In genomic region chr12:55057466-55057865, GRCh38 we compare ENCODE assay signal across 20 cellular contexts. TPM values are rescaled to one million over a fixed set of nuclear protein-coding genes. Genes with fewer than 3 reads are reported as not detected.
A peak's percentile ranks its signal among the peaks of the same experiment; 100 is the strongest.
DNase-seq lines count a peak whose midpoint lies in the region; FAIRE-seq and TF ChIP-seq lines count a peak whose summit lies in the region.
"Had no signal": no experiment of that assay in that cellular context is flagged by ENCODE, and none has a peak within 500 bp of the region (broad histone marks: within the 10 kb centered on the region; RNA-seq: fewer than 3 reads in every experiment).

No MANE protein-coding gene starts in this region.

- H4K20me1 ChIP-seq in neural cell (ENCODE audit: insufficient read depth): no peaks in the 10 kb centered on the region

- H3K9ac ChIP-seq in neural cell (ENCODE audit: low read length) (no peak overlapping the region), neuronal stem cell (ENCODE audit: low read depth, low read length, poor library complexity) (no peak overlapping the region)

- H3K9me2 ChIP-seq in neural cell (ENCODE audit: insufficient read depth, low read length): no peaks in the 10 kb centered on the region

- DNase-seq in DMS53 (lab: John Stamatoyannopoulos, UW) (peak; percentile 66), DMS53 treated with DMSO at 0.1 percent for 48 hours (lab: John Stamatoyannopoulos, UW; ENCODE audit: unreplicated experiment) (no peak), NCI-H1092 treated with DMSO at 0.1 percent for 48 hours (lab: John Stamatoyannopoulos, UW) (peak; percentile 56), SHP77 (lab: John Stamatoyannopoulos, UW) (peak; percentile 44 to 56), neuronal stem cell (ENCODE audit: low spot score) (no peak), GM12891 (ENCODE audit: insufficient read length, low spot score) (no peak)
- DNase-seq in activated CD8-positive, alpha-beta memory T cell treated with anti-CD3 and anti-CD28 coated beads, Interleukin-2, amount 50 U/mL, for 48 hours: no peak
- DNase-seq: activated CD4-positive, alpha-beta T cell treated with anti-CD3 and anti-CD28 coated beads for 36 hours; activated gamma-delta T cell; DMS79 treated with DMSO at 0.1 percent for 48 hours; left ventricle myocardium superior; NCI-H187; stimulated activated CD4-positive, alpha-beta T cell treated with anti-CD3 and anti-CD28 coated beads, Interleukin-12 subunit alpha, Interleukin-12 subunit beta, amount 100 ng/mL, for 4 hours; stimulated activated naive B cell treated with anti-CD40 and anti-IgM and Interleukin-4, amounts not matched to agents 10 μg/mL and 1 μg/mL and 100 μg/mL, for 72 hours; tibial artery had no signal

- no peaks in the 10 kb centered on the region for H3K9me3 ChIP-seq in neural cell (ENCODE audit: low read length)
- no peaks in the 10 kb centered on the region for H3K9me3 ChIP-seq in neuronal stem cell (replicated peaks in 1 of 2; ENCODE audit: control insufficient read depth in 2 of 2, insufficient read depth in 1 of 2, low read depth in 1 of 2, low read length in 2 of 2)
- H3K9me3 ChIP-seq: tibial artery had no signal

- no peak overlapping the region for H3K18ac ChIP-seq in neuronal stem cell (ENCODE audit: low read length)

- no peak overlapping the region for H2BK5ac ChIP-seq in neuronal stem cell (ENCODE audit: low read length)

- no peak overlapping the region for H2AK5ac ChIP-seq in neuronal stem cell (ENCODE audit: low read depth, low read length)

- no peak for TF ChIP-seq RAD21 in neural cell (conservative IDR thresholded peaks at IDR 0.05)

- no peaks in the 10 kb centered on the region for H3K79me2 ChIP-seq in neural cell (replicated peaks; ENCODE audit: insufficient read depth, low read length)

- FAIRE-seq in GM12891 (lab: Jason Lieb, UNC): no peak
- FAIRE-seq: frontal cortex had no signal

- H3K23ac ChIP-seq in neuronal stem cell (ENCODE audit: low read depth, low read length, poor library complexity): no peak overlapping the region

- H2BK12ac ChIP-seq in neuronal stem cell (ENCODE audit: low read length): no peak overlapping the region

- H3K79me1 ChIP-seq in neuronal stem cell (ENCODE audit: low read depth, low read length): no peaks in the 10 kb centered on the region

- H3K36me3 ChIP-seq in neural cell (ENCODE audit: insufficient read depth, low read length) (no peaks in the 10 kb centered on the region), neuronal stem cell (replicated peaks in 1 of 2; ENCODE audit: control insufficient read depth in 2 of 2, insufficient read depth in 2 of 2, low read length in 2 of 2) (no peaks in the 10 kb centered on the region)
- H3K36me3 ChIP-seq: tibial artery had no signal

- no CpG with 5 or more reads among the region's 4 CpGs for WGBS in neuronal stem cell (ENCODE audit: extremely low coverage in 2 of 2, insufficient read length in 2 of 2, insufficient replicate concordance in 1 of 2), 2 donors

- H3F3A ChIP-seq in neural cell (ENCODE audit: insufficient read depth, low read length, poor library complexity, severe bottlenecking): no peaks in the 10 kb centered on the region

- H2BK15ac ChIP-seq in neuronal stem cell (ENCODE audit: low read length): no peak overlapping the region

- H3K4me2 ChIP-seq in neural cell (ENCODE audit: low read length): no peak overlapping the region
- H3K4me2 ChIP-seq in neuronal stem cell (ENCODE audit: insufficient read depth, low read length, poor library complexity, severe bottlenecking): no peak overlapping the region

- no peak overlapping the region for H2BK120ac ChIP-seq in neuronal stem cell (ENCODE audit: low read depth, low read length)

- TF ChIP-seq CTCF in neural cell (IDR thresholded peaks at IDR 0.05; ENCODE audit: poor library complexity, severe bottlenecking): no peak

- peaks cover 0 to 9% of the 10 kb centered on the region in 2 donors for H3K4me1 ChIP-seq in neuronal stem cell (ENCODE audit: control insufficient read depth in 2 of 2, insufficient read depth in 1 of 2, low read depth in 1 of 2, low read length in 2 of 2)
- H3K4me1 ChIP-seq: tibial artery had no signal

- H2AFZ ChIP-seq in neural cell (ENCODE audit: low read depth, low read length): no peak overlapping the region
- no peak overlapping the region for H2AFZ ChIP-seq in neuronal stem cell (ENCODE audit: low read length)

- TF ChIP-seq POLR2A in GM12891 (IDR thresholded peaks at IDR 0.05; ENCODE audit: low read depth, low read length): no peak

- H3K14ac ChIP-seq in neuronal stem cell (ENCODE audit: low read length): no peak overlapping the region

- H3K4ac ChIP-seq in neuronal stem cell (ENCODE audit: low read length): no peak overlapping the region

- TF ChIP-seq EP300 in neural cell (conservative IDR thresholded peaks at IDR 0.05; ENCODE audit: poor library complexity, severe bottlenecking): no peak

- H3K27me3 ChIP-seq in neural cell (ENCODE audit: insufficient read depth, low read depth, low read length) (no peaks in the 10 kb centered on the region), neuronal stem cell (ENCODE audit: control insufficient read depth in 3 of 3, insufficient read depth in 3 of 3, low read depth in 1 of 3, low read length in 3 of 3) (peaks cover 0 to 3% (median 0%) of the 10 kb centered on the region in 3 experiments)

- H4K8ac ChIP-seq in neuronal stem cell (ENCODE audit: low read depth, low read length): no peak overlapping the region

- H3K27ac ChIP-seq in neural cell (ENCODE audit: low read length) (no peak overlapping the region), neuronal stem cell (replicated peaks; ENCODE audit: low read length) (no peak overlapping the region)
- H3K27ac ChIP-seq: 22Rv1, SK-N-MC, tibial artery had no signal

- H3K4me3 ChIP-seq in neural cell (ENCODE audit: low read length): no peak overlapping the region
- H3K4me3 ChIP-seq in neuronal stem cell (ENCODE audit: low read length in 2 of 2): peak overlapping the region in 1 of 2 donors; percentile 24
- H3K4me3 ChIP-seq: SK-N-MC, tibial artery had no signal

- H4K91ac ChIP-seq in neuronal stem cell (ENCODE audit: low read depth, low read length, poor library complexity): no peak overlapping the region

TF ChIP-seq in neural cell, 6 proteins besides CTCF, POLR2A, EP300 and RAD21 (continues in another document):
- no peak for TF ChIP-seq TAF1 (IDR thresholded peaks at IDR 0.05; ENCODE audit: low read depth)
- TF ChIP-seq REST (IDR thresholded peaks at IDR 0.05; ENCODE audit: borderline replicate concordance): no peak
- peak; percentile 1 for TF ChIP-seq MXI1 (conservative IDR thresholded peaks at IDR 0.05; ENCODE audit: poor library complexity, severe bottlenecking)

TF ChIP-seq in GM12891, 5 proteins besides CTCF, POLR2A, EP300 and RAD21:
- TF ChIP-seq POLR2AphosphoS5 (IDR thresholded peaks at IDR 0.05; ENCODE audit: low read depth, low read length): no peak
- no peak for TF ChIP-seq POU2F2 (IDR thresholded peaks at IDR 0.05; ENCODE audit: low read depth, low read length)
- no peak for TF ChIP-seq PAX5 (IDR thresholded peaks at IDR 0.05; ENCODE audit: insufficient read depth, low read length, severe bottlenecking)
- no peak for TF ChIP-seq SPI1 (IDR thresholded peaks at IDR 0.05; ENCODE audit: low read depth, low read length)

RNA-seq across cellular contexts. Expression of gene NEUROD4, which starts 37.7 kb away (rescaled TPM):
- polyA plus RNA-seq in neural cell: not detected in 2 replicates
- polyA minus RNA-seq in neural cell: 0.24 and 0.35 TPM in 2 replicates
- polyA plus RNA-seq in neuronal stem cell (2013, experiment 1 of 2): 0.10 TPM
- polyA plus RNA-seq in neuronal stem cell (2013, experiment 2 of 2): 0.11 TPM
- not detected for polyA plus RNA-seq in GM12891 (2012; ENCODE audit: low read depth, missing spikeins)
- polyA plus RNA-seq: BJ had no signal

Comparison
In these comparisons a context has a peak if more than half of its experiments do, and no peak if none do; other contexts are left out.
1. DNase-seq: peak in DMS53 (single experiment), NCI-H1092 treated with DMSO at 0.1 percent for 48 hours (single experiment) and SHP77 (2 of 2); none in DMS53 treated with DMSO at 0.1 percent for 48 hours (single experiment), neuronal stem cell (single experiment), activated CD8-positive, alpha-beta memory T cell treated with anti-CD3 and anti-CD28 coated beads, Interleukin-2, amount 50 U/mL, for 48 hours (single experiment) and GM12891 (single experiment).